In the genomic region with DNA sequence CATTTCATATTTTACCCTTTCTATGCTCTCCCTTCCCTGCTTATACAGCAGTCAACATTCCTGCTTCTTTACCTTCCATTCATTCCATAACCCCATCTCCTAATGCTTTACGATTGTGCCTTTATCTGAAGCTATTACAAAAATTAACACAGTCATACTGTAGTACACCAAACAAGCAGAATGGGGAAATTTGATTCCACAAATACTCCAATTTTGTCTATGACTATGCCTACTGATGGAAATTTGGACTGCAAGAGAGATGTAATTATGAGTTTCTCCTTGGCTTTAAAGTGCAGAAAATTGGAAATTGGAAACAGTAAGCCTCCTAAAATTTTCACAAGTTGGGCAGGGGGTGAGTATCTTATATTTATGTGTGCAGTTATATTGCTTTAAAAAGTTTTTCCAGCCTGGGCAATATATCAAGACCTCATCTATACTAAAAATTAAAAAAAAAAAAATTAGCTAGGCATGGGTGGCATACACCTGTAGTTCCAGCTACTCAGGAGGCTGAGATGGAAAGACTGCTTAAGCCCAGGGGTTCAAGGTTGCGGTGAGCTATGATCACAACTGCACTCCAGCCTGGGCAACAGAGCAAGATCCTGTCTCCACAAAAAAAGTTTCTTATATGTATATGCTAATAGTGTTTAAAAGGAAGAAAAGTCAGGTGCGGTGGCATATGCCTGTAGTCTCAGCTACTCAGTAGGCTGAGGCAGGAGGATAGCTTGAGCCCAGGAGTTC, we compare ENCODE assay signal across 2 cellular contexts.
A peak's percentile ranks its signal among the peaks of the same experiment; 100 is the strongest.
TF ChIP-seq lines count a peak whose summit lies in the region.

No MANE protein-coding gene starts in this region.

TF ChIP-seq in A549, 52 proteins besides CTCF, POLR2A, EP300 and RAD21 (continued from another document):
- TF ChIP-seq, protein P1, sequence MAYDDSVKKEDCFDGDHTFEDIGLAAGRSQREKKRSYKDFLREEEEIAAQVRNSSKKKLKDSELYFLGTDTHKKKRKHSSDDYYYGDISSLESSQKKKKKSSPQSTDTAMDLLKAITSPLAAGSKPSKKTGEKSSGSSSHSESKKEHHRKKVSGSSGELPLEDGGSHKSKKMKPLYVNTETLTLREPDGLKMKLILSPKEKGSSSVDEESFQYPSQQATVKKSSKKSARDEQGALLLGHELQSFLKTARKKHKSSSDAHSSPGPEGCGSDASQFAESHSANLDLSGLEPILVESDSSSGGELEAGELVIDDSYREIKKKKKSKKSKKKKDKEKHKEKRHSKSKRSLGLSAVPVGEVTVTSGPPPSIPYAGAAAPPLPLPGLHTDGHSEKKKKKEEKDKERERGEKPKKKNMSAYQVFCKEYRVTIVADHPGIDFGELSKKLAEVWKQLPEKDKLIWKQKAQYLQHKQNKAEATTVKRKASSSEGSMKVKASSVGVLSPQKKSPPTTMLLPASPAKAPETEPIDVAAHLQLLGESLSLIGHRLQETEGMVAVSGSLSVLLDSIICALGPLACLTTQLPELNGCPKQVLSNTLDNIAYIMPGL (CRISPR knock-in tag; IDR thresholded peaks at IDR 0.05; ENCODE audit: borderline replicate concordance): no peak

TF ChIP-seq in GM12878, 131 proteins besides CTCF, POLR2A, EP300 and RAD21:
- TF ChIP-seq, protein P2, sequence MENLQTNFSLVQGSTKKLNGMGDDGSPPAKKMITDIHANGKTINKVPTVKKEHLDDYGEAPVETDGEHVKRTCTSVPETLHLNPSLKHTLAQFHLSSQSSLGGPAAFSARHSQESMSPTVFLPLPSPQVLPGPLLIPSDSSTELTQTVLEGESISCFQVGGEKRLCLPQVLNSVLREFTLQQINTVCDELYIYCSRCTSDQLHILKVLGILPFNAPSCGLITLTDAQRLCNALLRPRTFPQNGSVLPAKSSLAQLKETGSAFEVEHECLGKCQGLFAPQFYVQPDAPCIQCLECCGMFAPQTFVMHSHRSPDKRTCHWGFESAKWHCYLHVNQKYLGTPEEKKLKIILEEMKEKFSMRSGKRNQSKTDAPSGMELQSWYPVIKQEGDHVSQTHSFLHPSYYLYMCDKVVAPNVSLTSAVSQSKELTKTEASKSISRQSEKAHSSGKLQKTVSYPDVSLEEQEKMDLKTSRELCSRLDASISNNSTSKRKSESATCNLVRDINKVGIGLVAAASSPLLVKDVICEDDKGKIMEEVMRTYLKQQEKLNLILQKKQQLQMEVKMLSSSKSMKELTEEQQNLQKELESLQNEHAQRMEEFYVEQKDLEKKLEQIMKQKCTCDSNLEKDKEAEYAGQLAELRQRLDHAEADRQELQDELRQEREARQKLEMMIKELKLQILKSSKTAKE (IDR thresholded peaks at IDR 0.05; ENCODE audit: low read depth, poor library complexity, severe bottlenecking): no peak
- TF ChIP-seq NFXL1 (IDR thresholded peaks at IDR 0.05; ENCODE audit: borderline replicate concordance): 0 out of 2 replicates have a peak, but pooled peaks have one; percentile 43
TF ChIP-seq in GM12878: peak in this region for 1.
